In genomic region chr2:236824836-236825235, GRCh38 we compare ENCODE assay signal across 13 cellular contexts.
A peak's percentile ranks its signal among the peaks of the same experiment; 100 is the strongest.
DNase-seq lines count a peak whose midpoint lies in the region; ATAC-seq and TF ChIP-seq lines count a peak whose summit lies in the region.
"Had no signal": no experiment of that assay in that cellular context is flagged by ENCODE, and none has a peak within 500 bp of the region (broad histone marks: within the 10 kb centered on the region; RNA-seq: fewer than 3 reads in every experiment).

No MANE protein-coding gene starts in this region.

- ATAC-seq in left colon = peak; percentile 61
- ATAC-seq in GM19467 (IDR thresholded peaks at IDR 0.05; ENCODE audit: unreplicated experiment) = no peak
- ATAC-seq: right cardiac atrium had no signal

- TF ChIP-seq CTCF in C4-2B (conservative IDR thresholded peaks at IDR 0.05) = no peak

- peak overlapping the region; percentile 99 for H3K27ac ChIP-seq in C4-2B
- H3K27ac ChIP-seq: adrenal gland, Peyer's patch, suprapubic skin had no signal

- intact Hi-C loops in left colon (cut with DNase I, micrococcal nuclease) = no loop called here
- intact Hi-C loops in cardiac septum (cut with DNase I) = no loop called here

- DNase-seq in NCI-H1417 (lab: John Stamatoyannopoulos, UW) = peak; percentile 57 to 87 (median 64)
- peak; percentile 95 for DNase-seq in NCI-H69 (lab: John Stamatoyannopoulos, UW)
- DNase-seq in left colon = no peak
- no peak for DNase-seq in 8988T
- DNase-seq in cardiac septum (ENCODE audit: low spot score) = no peak
- no peak for DNase-seq in LoVo (ENCODE audit: low spot score)
- DNase-seq: activated T-cell treated with anti-CD3 and anti-CD28 coated beads for 4 hours, adrenal gland, Peyer's patch, right cardiac atrium had no signal

Comparison
In these comparisons a context has a peak if more than half of its experiments do, and no peak if none do; other contexts are left out.
1. DNase-seq: peak in NCI-H1417 (3 of 3) and NCI-H69 (single experiment); none in left colon (0 of 2), 8988T (single experiment), cardiac septum (single experiment) and LoVo (single experiment).